28 cellular contexts compared by ENCODE assay signal in genomic region chr1:82923957-82924356, GRCh38.
"Had no signal": no experiment of that assay in that cellular context is flagged by ENCODE, and none has a peak within 500 bp of the region (broad histone marks: within the 10 kb centered on the region; RNA-seq: fewer than 3 reads in every experiment).

No MANE protein-coding gene starts in this region.

- H3K4me1 Mint-ChIP-seq: activated CD4-positive, alpha-beta memory T cell treated with anti-CD3 and anti-CD28 coated beads, Interleukin-2, amount 10 ng/mL, durations not matched to agents 7 days and 5 days; activated CD4-positive, alpha-beta T cell treated with anti-CD3 and anti-CD28 coated beads, Interleukin-2, amount 10 ng/mL, durations not matched to agents 7 days and 5 days; activated T-helper 17 cell treated with anti-CD3 and anti-CD28 coated beads, Interleukin-2, amount 50 U/mL, for 72 hours had no signal

- H3K4me3 ChIP-seq: gastrocnemius medialis, heart left ventricle had no signal

- H3K4me3 Mint-ChIP-seq: activated CD4-positive, alpha-beta memory T cell treated with anti-CD3 and anti-CD28 coated beads, Interleukin-2, amount 10 ng/mL, durations not matched to agents 7 days and 5 days; activated CD4-positive, alpha-beta T cell treated with anti-CD3 and anti-CD28 coated beads, Interleukin-2, amount 10 ng/mL, durations not matched to agents 7 days and 5 days; activated naive CD8-positive, alpha-beta T cell; activated T-cell treated with anti-CD3 and anti-CD28 coated beads, Interleukin-2, amount 50 U/mL, for 4 hours; activated T-helper 17 cell treated with anti-CD3 and anti-CD28 coated beads, Interleukin-2, amount 50 U/mL, for 72 hours; effector memory CD8-positive, alpha-beta T cell had no signal

- H3K36me3 ChIP-seq: brain microvascular endothelial cell, gastrocnemius medialis, heart left ventricle had no signal

- H3K27me3 ChIP-seq: brain microvascular endothelial cell, gastrocnemius medialis, heart left ventricle had no signal

- DNase-seq: activated CD4-positive, alpha-beta memory T cell treated with anti-CD3 and anti-CD28 coated beads, Interleukin-2, amount 10 ng/mL, durations not matched to agents 7 days and 5 days; activated CD4-positive, alpha-beta T cell treated with anti-CD3 and anti-CD28 coated beads for 1 hour; activated CD4-positive, alpha-beta T cell treated with anti-CD3 and anti-CD28 coated beads for 4 hours; activated CD4-positive, alpha-beta T cell treated with anti-CD3 and anti-CD28 coated beads, Interleukin-2, amount 10 ng/mL, durations not matched to agents 7 days and 5 days; activated CD4-positive, alpha-beta T cell treated with anti-CD3 and anti-CD28 coated beads, Interleukin-2, amount 50 U/mL, for 4 hours; activated CD4-positive, CD25-positive, alpha-beta regulatory T cell; activated CD8-positive, alpha-beta memory T cell treated with anti-CD3 and anti-CD28 coated beads for 24 hours; activated effector memory CD4-positive, alpha-beta T cell treated with Interleukin-2 at 50 U/mL for 16 hours; activated gamma-delta T cell treated with Interleukin-2 at 50 U/mL for 16 hours; activated naive CD4-positive, alpha-beta T cell treated with anti-CD3 and anti-CD28 coated beads, Interleukin-2, amount 50 U/mL, for 16 hours; activated naive CD4-positive, alpha-beta T cell treated with Interleukin-2 at 50 U/mL for 16 hours; activated T-cell treated with anti-CD3 and anti-CD28 coated beads, Interleukin-2, amount 50 U/mL, for 4 hours; amniotic stem cell; anterior cingulate cortex; brain microvascular endothelial cell; caudate nucleus; cortex of kidney; dermis blood vessel endothelial cell; effector CD4-positive, alpha-beta T cell; effector memory CD8-positive, alpha-beta T cell; foreskin fibroblast; gastrocnemius medialis; glutamatergic neuron; heart left ventricle; T-helper 2 cell had no signal

- ATAC-seq: activated T-cell treated with anti-CD3 and anti-CD28 coated beads, Interleukin-2, amount 50 U/mL, for 4 hours; activated T-helper 17 cell treated with anti-CD3 and anti-CD28 coated beads, Interleukin-2, amount 50 U/mL, for 72 hours; effector memory CD8-positive, alpha-beta T cell; gastrocnemius medialis; heart left ventricle had no signal

- H3K36me3 Mint-ChIP-seq: activated naive CD8-positive, alpha-beta T cell had no signal

- H3K27me3 Mint-ChIP-seq: activated CD4-positive, alpha-beta memory T cell treated with anti-CD3 and anti-CD28 coated beads, Interleukin-2, amount 10 ng/mL, durations not matched to agents 7 days and 5 days; activated CD4-positive, alpha-beta T cell treated with anti-CD3 and anti-CD28 coated beads, Interleukin-2, amount 10 ng/mL, durations not matched to agents 7 days and 5 days; effector memory CD8-positive, alpha-beta T cell had no signal

- H3K9me3 Mint-ChIP-seq: activated CD4-positive, alpha-beta T cell treated with anti-CD3 and anti-CD28 coated beads, Interleukin-2, amount 10 ng/mL, durations not matched to agents 7 days and 5 days; activated T-cell treated with anti-CD3 and anti-CD28 coated beads, Interleukin-2, amount 50 U/mL, for 4 hours had no signal

- H3K27ac Mint-ChIP-seq: activated CD4-positive, alpha-beta memory T cell treated with anti-CD3 and anti-CD28 coated beads, Interleukin-2, amount 10 ng/mL, durations not matched to agents 7 days and 5 days; activated CD4-positive, alpha-beta T cell treated with anti-CD3 and anti-CD28 coated beads, Interleukin-2, amount 10 ng/mL, durations not matched to agents 7 days and 5 days; activated naive CD8-positive, alpha-beta T cell; activated T-helper 17 cell treated with anti-CD3 and anti-CD28 coated beads, Interleukin-2, amount 50 U/mL, for 72 hours; effector memory CD8-positive, alpha-beta T cell had no signal

- H3K27ac ChIP-seq: brain microvascular endothelial cell, epithelial cell of prostate, gastrocnemius medialis, heart left ventricle had no signal

- H3K9me3 ChIP-seq: gastrocnemius medialis, heart left ventricle had no signal
